ENCODE assay signal across 23 cellular contexts in the genomic region with DNA sequence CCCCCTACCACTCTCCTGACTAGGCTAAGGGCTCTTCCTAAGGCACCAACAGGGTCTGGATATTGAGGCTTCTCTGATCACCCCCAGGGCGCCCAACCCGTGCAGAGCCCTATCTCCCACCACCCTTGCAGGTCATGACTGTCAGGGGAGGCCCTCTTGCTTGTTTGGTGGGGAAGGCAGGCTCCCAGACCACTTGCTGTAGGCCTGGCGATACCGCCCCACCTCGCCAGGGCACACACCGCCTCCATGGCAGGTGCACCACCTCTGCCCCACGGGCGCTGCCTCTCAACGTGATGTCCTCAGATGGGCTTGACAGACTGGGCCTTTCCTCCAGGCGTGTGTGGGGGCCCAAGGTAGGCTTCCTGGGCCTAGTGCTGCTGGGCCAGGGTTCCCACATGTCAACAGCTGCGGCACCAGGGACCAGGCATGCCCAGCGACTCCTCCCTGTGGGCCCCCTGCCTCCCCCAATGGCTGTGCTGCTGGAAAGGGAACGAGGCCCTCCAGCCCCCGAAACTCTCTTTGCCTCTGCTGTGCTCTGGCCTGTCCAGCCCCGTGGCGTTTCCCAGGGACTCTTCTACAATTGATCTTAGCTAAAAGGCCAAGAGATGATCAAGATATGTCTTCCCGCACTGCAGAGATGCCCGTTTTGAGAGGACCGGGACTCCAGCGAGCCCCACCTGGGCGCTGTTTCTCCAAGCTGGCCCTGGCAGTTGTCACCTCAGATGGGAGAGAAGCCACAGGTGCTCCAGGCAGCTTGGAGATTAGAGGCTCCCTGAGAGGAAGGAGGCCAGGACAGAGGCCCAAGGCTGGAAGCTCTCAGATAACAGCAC. TPM values are rescaled to one million over a fixed set of nuclear protein-coding genes. Genes with fewer than 3 reads are reported as not detected.
"Had no signal": no experiment of that assay in that cellular context is flagged by ENCODE, and none has a peak within 500 bp of the region (broad histone marks: within the 10 kb centered on the region; RNA-seq: fewer than 3 reads in every experiment).

No MANE protein-coding gene starts in this region.

- H3K9me3 ChIP-seq: colonic mucosa, esophagus squamous epithelium, gastroesophageal sphincter, heart left ventricle, right lobe of liver, stomach, suprapubic skin, tibial nerve, uterus had no signal

- H3K4me1 Mint-ChIP-seq: activated CD4-positive, alpha-beta T cell treated with anti-CD3 and anti-CD28 coated beads, Interleukin-2, amount 10 ng/mL, durations not matched to agents 7 days and 5 days; activated T-helper 17 cell treated with anti-CD3 and anti-CD28 coated beads, Interleukin-2, amount 50 U/mL, for 72 hours; central memory CD8-positive, alpha-beta T cell; stimulated activated memory B cell treated with anti-CD40 and anti-IgM and Interleukin-4, amounts not matched to agents 10 μg/mL and 1 μg/mL and 100 μg/mL, for 72 hours had no signal

- H3K4me3 ChIP-seq: colonic mucosa, esophagus squamous epithelium, gastroesophageal sphincter, heart left ventricle, right lobe of liver, skin epidermis, stomach, suprapubic skin, tibial nerve, uterus had no signal

- H3K27me3 ChIP-seq: colonic mucosa, right lobe of liver, uterus had no signal

- H3K4me3 Mint-ChIP-seq: activated CD4-positive, alpha-beta T cell treated with anti-CD3 and anti-CD28 coated beads, Interleukin-2, amount 10 ng/mL, durations not matched to agents 7 days and 5 days; activated CD8-positive, alpha-beta T cell treated with anti-CD3 and anti-CD28 coated beads, Interleukin-2, amount 10 ng/mL, durations not matched to agents 7 days and 5 days; activated T-helper 17 cell treated with anti-CD3 and anti-CD28 coated beads, Interleukin-2, amount 50 U/mL, for 72 hours; central memory CD8-positive, alpha-beta T cell; effector memory CD8-positive, alpha-beta T cell; natural killer cell treated with Interleukin-12 subunit alpha and Interleukin-12 subunit beta and Interleukin-15 and Interleukin-18, amount 100 ng/mL, for 72 hours; stimulated activated memory B cell treated with anti-CD40 and anti-IgM and Interleukin-4, amounts not matched to agents 10 μg/mL and 1 μg/mL and 100 μg/mL, for 72 hours; T-helper 17 cell had no signal

- DNase-seq: activated CD4-positive, alpha-beta T cell treated with anti-CD3 and anti-CD28 coated beads, Interleukin-2, amount 10 ng/mL, durations not matched to agents 7 days and 5 days; activated CD8-positive, alpha-beta T cell treated with anti-CD3 and anti-CD28 coated beads, Interleukin-2, amount 10 ng/mL, durations not matched to agents 7 days and 5 days; colonic mucosa; effector memory CD8-positive, alpha-beta T cell; esophagus squamous epithelium; islet precursor cell; stomach; SW 1271; T-helper 17 cell; uterus had no signal

- H3K36me3 Mint-ChIP-seq: activated naive CD4-positive, alpha-beta T cell treated with anti-CD3 and anti-CD28 coated beads, Interleukin-2, amount 50 U/mL, for 72 hours; natural killer cell treated with Interleukin-12 subunit alpha and Interleukin-12 subunit beta and Interleukin-15 and Interleukin-18, amount 100 ng/mL, for 72 hours; stimulated activated memory B cell treated with anti-CD40 and anti-IgM and Interleukin-4, amounts not matched to agents 10 μg/mL and 1 μg/mL and 100 μg/mL, for 72 hours had no signal

- H3K9me3 Mint-ChIP-seq: activated CD4-positive, alpha-beta T cell treated with anti-CD3 and anti-CD28 coated beads, Interleukin-2, amount 10 ng/mL, durations not matched to agents 7 days and 5 days; activated naive CD4-positive, alpha-beta T cell treated with anti-CD3 and anti-CD28 coated beads, Interleukin-2, amount 50 U/mL, for 72 hours; activated T-helper 17 cell treated with anti-CD3 and anti-CD28 coated beads, Interleukin-2, amount 50 U/mL, for 72 hours; central memory CD8-positive, alpha-beta T cell; effector memory CD8-positive, alpha-beta T cell; natural killer cell treated with Interleukin-12 subunit alpha and Interleukin-12 subunit beta and Interleukin-15 and Interleukin-18, amount 100 ng/mL, for 72 hours; stimulated activated memory B cell treated with anti-CD40 and anti-IgM and Interleukin-4, amounts not matched to agents 10 μg/mL and 1 μg/mL and 100 μg/mL, for 72 hours had no signal

- ATAC-seq: activated CD8-positive, alpha-beta T cell treated with anti-CD3 and anti-CD28 coated beads, Interleukin-2, amount 10 ng/mL, durations not matched to agents 7 days and 5 days; activated naive CD4-positive, alpha-beta T cell treated with anti-CD3 and anti-CD28 coated beads, Interleukin-2, amount 50 U/mL, for 72 hours; activated T-helper 17 cell treated with anti-CD3 and anti-CD28 coated beads, Interleukin-2, amount 50 U/mL, for 72 hours; effector memory CD8-positive, alpha-beta T cell; gastroesophageal sphincter; right lobe of liver; stimulated activated memory B cell treated with anti-CD40 and anti-IgM and Interleukin-4, amounts not matched to agents 10 μg/mL and 1 μg/mL and 100 μg/mL, for 72 hours; T-helper 17 cell had no signal

- H3K4me1 ChIP-seq: colonic mucosa, gastroesophageal sphincter, parathyroid adenoma, right lobe of liver, tibial nerve, uterus had no signal

- H3K36me3 ChIP-seq: colonic mucosa, esophagus squamous epithelium, gastroesophageal sphincter, heart left ventricle, right lobe of liver, stomach, suprapubic skin, tibial nerve, uterus had no signal

- H3K27ac Mint-ChIP-seq: activated CD4-positive, alpha-beta T cell treated with anti-CD3 and anti-CD28 coated beads, Interleukin-2, amount 10 ng/mL, durations not matched to agents 7 days and 5 days; activated CD8-positive, alpha-beta T cell treated with anti-CD3 and anti-CD28 coated beads, Interleukin-2, amount 10 ng/mL, durations not matched to agents 7 days and 5 days; activated T-helper 17 cell treated with anti-CD3 and anti-CD28 coated beads, Interleukin-2, amount 50 U/mL, for 72 hours; effector memory CD8-positive, alpha-beta T cell; natural killer cell treated with Interleukin-12 subunit alpha and Interleukin-12 subunit beta and Interleukin-15 and Interleukin-18, amount 100 ng/mL, for 72 hours; stimulated activated memory B cell treated with anti-CD40 and anti-IgM and Interleukin-4, amounts not matched to agents 10 μg/mL and 1 μg/mL and 100 μg/mL, for 72 hours; T-helper 17 cell had no signal

- H3K27ac ChIP-seq: colonic mucosa, dorsolateral prefrontal cortex, esophagus squamous epithelium, gastroesophageal sphincter, heart left ventricle, parathyroid adenoma, right lobe of liver, skin epidermis, stomach, suprapubic skin, tibial nerve, uterus had no signal

RNA-seq across cellular contexts. Expression of gene NPPC, which starts 7.5 kb away (rescaled TPM):
- total RNA-seq: activated CD4-positive, alpha-beta T cell treated with anti-CD3 and anti-CD28 coated beads, Interleukin-2, amount 10 ng/mL, durations not matched to agents 7 days and 5 days; activated T-helper 17 cell treated with anti-CD3 and anti-CD28 coated beads, Interleukin-2, amount 50 U/mL, for 72 hours; gastroesophageal sphincter; right lobe of liver; suprapubic skin; T-helper 17 cell; tibial nerve had no signal
